In genomic region chr12:52333321-52333720, GRCh38 we compare ENCODE assay signal across 26 cellular contexts. TPM values are rescaled to one million over a fixed set of nuclear protein-coding genes. Genes with fewer than 3 reads are reported as not detected.
"Had no signal": no experiment of that assay in that cellular context is flagged by ENCODE, and none has a peak within 500 bp of the region (broad histone marks: within the 10 kb centered on the region; RNA-seq: fewer than 3 reads in every experiment).

No MANE protein-coding gene starts in this region.

- DNase-seq: cortex of kidney; effector memory CD4-positive, alpha-beta T cell; heart left ventricle; hippocampal formation; kidney glomerular epithelial cell; naive thymus-derived CD4-positive, alpha-beta T cell; nephron progenitor cell; stimulated activated CD4-positive, alpha-beta T cell treated with anti-CD3 and anti-CD28 coated beads, Interleukin-2, amount 100 ng/mL, for 24 hours; stimulated activated naive CD4-positive, alpha-beta T cell; stomach; substantia nigra; transverse colon had no signal

- H3K4me3 Mint-ChIP-seq: naive thymus-derived CD4-positive, alpha-beta T cell; nephron progenitor cell had no signal

- H3K4me3 ChIP-seq: heart left ventricle, skin epidermis, stomach, thoracic aorta, transverse colon had no signal

- H3K27ac ChIP-seq: heart left ventricle, skin epidermis, stomach, thoracic aorta, transverse colon had no signal

- H3K4me1 ChIP-seq: heart left ventricle, stomach had no signal

- ATAC-seq: esophagus mucosa; heart left ventricle; naive thymus-derived CD4-positive, alpha-beta T cell; sciatic nerve had no signal

- H3K36me3 ChIP-seq: heart left ventricle, stomach, thoracic aorta, transverse colon had no signal

- H3K27ac Mint-ChIP-seq: naive thymus-derived CD4-positive, alpha-beta T cell; nephron progenitor cell had no signal

- H3K4me1 Mint-ChIP-seq: naive thymus-derived CD4-positive, alpha-beta T cell; nephron progenitor cell had no signal

RNA-seq across cellular contexts. Expression of gene KRT83, which starts 12.1 kb away (rescaled TPM):
- total RNA-seq: esophagus mucosa; fibroblast of lung; frontal cortex; glomerular endothelial cell; heart left ventricle; liver; lung microvascular endothelial cell; mesenteric fat pad; mononuclear cell; naive thymus-derived CD4-positive, alpha-beta T cell; omental fat pad; pulmonary artery endothelial cell; sciatic nerve; stomach; thoracic aorta; transverse colon; urinary bladder had no signal
- polyA plus RNA-seq: fibroblast of lung; heart left ventricle; liver; naive thymus-derived CD4-positive, alpha-beta T cell; stomach; urinary bladder had no signal

RNA-seq across cellular contexts. Expression of gene KRT85, which starts 34.0 kb away (rescaled TPM):
- total RNA-seq: esophagus mucosa; fibroblast of lung; frontal cortex; glomerular endothelial cell; heart left ventricle; liver; lung microvascular endothelial cell; mesenteric fat pad; mononuclear cell; naive thymus-derived CD4-positive, alpha-beta T cell; omental fat pad; sciatic nerve; stomach; thoracic aorta; transverse colon; urinary bladder had no signal
- polyA plus RNA-seq: fibroblast of lung; heart left ventricle; liver; naive thymus-derived CD4-positive, alpha-beta T cell; stomach; urinary bladder had no signal

RNA-seq across cellular contexts. Expression of gene KRT81, which starts 42.0 kb away (rescaled TPM):
- total RNA-seq: esophagus mucosa, fibroblast of lung, frontal cortex, glomerular endothelial cell, heart left ventricle, liver, lung microvascular endothelial cell, mesenteric fat pad, mononuclear cell, omental fat pad, pulmonary artery endothelial cell, sciatic nerve, stomach, transverse colon, urinary bladder had no signal
- polyA plus RNA-seq: fibroblast of lung; heart left ventricle; liver; naive thymus-derived CD4-positive, alpha-beta T cell; urinary bladder had no signal

RNA-seq across cellular contexts. Expression of gene KRT84, which starts 52.1 kb away (rescaled TPM):
- total RNA-seq: esophagus mucosa; fibroblast of lung; frontal cortex; glomerular endothelial cell; heart left ventricle; liver; lung microvascular endothelial cell; mesenteric fat pad; mononuclear cell; naive thymus-derived CD4-positive, alpha-beta T cell; omental fat pad; pulmonary artery endothelial cell; sciatic nerve; stomach; thoracic aorta; transverse colon; urinary bladder had no signal
- polyA plus RNA-seq: fibroblast of lung; heart left ventricle; liver; naive thymus-derived CD4-positive, alpha-beta T cell; stomach; urinary bladder had no signal

RNA-seq across cellular contexts. Expression of gene KRT86, which starts 58.9 kb away (rescaled TPM):
- total RNA-seq: esophagus mucosa, glomerular endothelial cell, heart left ventricle, lung microvascular endothelial cell, mesenteric fat pad, stomach, urinary bladder had no signal
- polyA plus RNA-seq: heart left ventricle; liver; naive thymus-derived CD4-positive, alpha-beta T cell; stomach had no signal
